Comparison of ENCODE assay signal across 34 cellular contexts in the genomic region with DNA sequence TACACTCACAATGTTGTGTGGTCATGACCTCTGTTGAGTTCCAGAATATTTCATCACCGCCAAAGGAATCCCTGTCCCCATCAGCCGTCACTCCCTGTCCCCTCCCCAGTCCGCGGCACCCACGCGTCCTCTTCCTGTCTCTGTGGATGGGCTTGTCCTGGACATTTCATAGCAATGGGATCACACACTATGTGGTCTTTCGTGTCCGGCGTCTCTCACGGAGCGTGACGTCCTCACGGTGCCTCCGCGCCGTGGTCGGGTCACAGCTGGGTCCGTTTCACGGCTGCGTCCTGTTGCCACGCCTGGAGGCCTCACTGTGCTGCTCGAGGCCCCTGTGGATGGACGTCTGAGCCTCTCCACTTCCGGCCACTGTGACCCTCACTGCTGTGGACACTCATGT. TPM values are rescaled to one million over a fixed set of nuclear protein-coding genes. Genes with fewer than 3 reads are reported as not detected.
"Had no signal": no experiment of that assay in that cellular context is flagged by ENCODE, and none has a peak within 500 bp of the region (broad histone marks: within the 10 kb centered on the region; RNA-seq: fewer than 3 reads in every experiment).

No MANE protein-coding gene starts in this region.

- H3K4me1 ChIP-seq: esophagus muscularis mucosa, prostate gland, sigmoid colon, stomach, thyroid gland, upper lobe of right lung had no signal

- H3K4me2 ChIP-seq: smooth muscle cell had no signal

- DNase-seq: activated CD4-positive, alpha-beta T cell treated with anti-CD3 and anti-CD28 coated beads for 1 hour; activated CD4-positive, alpha-beta T cell treated with anti-CD3 and anti-CD28 coated beads, Interleukin-2, amount 50 U/mL, for 1 hour; activated CD8-positive, alpha-beta T cell treated with anti-CD3 and anti-CD28 coated beads for 36 hours; activated gamma-delta T cell treated with Interleukin-2 at 50 U/mL for 16 hours; activated naive CD4-positive, alpha-beta T cell treated with anti-CD3 and anti-CD28 coated beads, Interleukin-2, amount 50 U/mL, for 16 hours; activated T-cell treated with anti-CD3 and anti-CD28 coated beads, Interleukin-2, amount 50 U/mL, for 4 hours; amniotic stem cell; central memory CD4-positive, alpha-beta T cell; endodermal cell; foreskin melanocyte; left lung; mesendoderm; ovary; retina; sigmoid colon; stimulated activated CD4-positive, alpha-beta T cell treated with anti-CD3 and anti-CD28 coated beads, Interleukin-1b, Interleukin-23, amount 100 ng/mL, for 48 hours; stimulated activated CD4-positive, alpha-beta T cell treated with anti-CD3 and anti-CD28 coated beads, Interleukin-4, amount 100 ng/mL, for 4 hours; stimulated activated CD8-positive, alpha-beta memory T cell treated with anti-CD3 and anti-CD28 coated beads, Interleukin-4, amount 100 ng/mL, for 48 hours; stomach; T-helper 9 cell; thyroid gland; upper lobe of right lung; WERI-Rb-1 had no signal

- ATAC-seq: activated CD8-positive, alpha-beta T cell treated with anti-CD3 and anti-CD28 coated beads for 36 hours; activated T-cell treated with anti-CD3 and anti-CD28 coated beads, Interleukin-2, amount 50 U/mL, for 4 hours; activated T-helper 17 cell treated with anti-CD3 and anti-CD28 coated beads, Interleukin-2, amount 50 U/mL, for 72 hours; left lung; stimulated activated memory B cell treated with anti-CD40 and anti-IgM and Interleukin-4, amounts not matched to agents 10 μg/mL and 1 μg/mL and 100 μg/mL, for 72 hours; upper lobe of right lung had no signal

- FAIRE-seq: islet of Langerhans had no signal

- H3K4me3 ChIP-seq: esophagus muscularis mucosa, left lung, lung, ovary, prostate gland, sigmoid colon, smooth muscle cell, stomach, thyroid gland, upper lobe of right lung had no signal

- H3K9me3 Mint-ChIP-seq: activated CD8-positive, alpha-beta T cell treated with anti-CD3 and anti-CD28 coated beads for 36 hours; activated T-cell treated with anti-CD3 and anti-CD28 coated beads, Interleukin-2, amount 50 U/mL, for 4 hours; activated T-helper 17 cell treated with anti-CD3 and anti-CD28 coated beads, Interleukin-2, amount 50 U/mL, for 72 hours; endodermal cell; nephron; stimulated activated memory B cell treated with anti-CD40 and anti-IgM and Interleukin-4, amounts not matched to agents 10 μg/mL and 1 μg/mL and 100 μg/mL, for 72 hours had no signal

- H3K27ac Mint-ChIP-seq: activated CD8-positive, alpha-beta T cell treated with anti-CD3 and anti-CD28 coated beads for 36 hours; activated T-helper 17 cell treated with anti-CD3 and anti-CD28 coated beads, Interleukin-2, amount 50 U/mL, for 72 hours; endodermal cell; stimulated activated memory B cell treated with anti-CD40 and anti-IgM and Interleukin-4, amounts not matched to agents 10 μg/mL and 1 μg/mL and 100 μg/mL, for 72 hours had no signal

- H3K36me3 Mint-ChIP-seq: stimulated activated memory B cell treated with anti-CD40 and anti-IgM and Interleukin-4, amounts not matched to agents 10 μg/mL and 1 μg/mL and 100 μg/mL, for 72 hours had no signal

- H3K27me3 ChIP-seq: ovary, thyroid gland had no signal

- H3K4me3 Mint-ChIP-seq: activated CD8-positive, alpha-beta T cell treated with anti-CD3 and anti-CD28 coated beads for 36 hours; activated T-cell treated with anti-CD3 and anti-CD28 coated beads, Interleukin-2, amount 50 U/mL, for 4 hours; activated T-helper 17 cell treated with anti-CD3 and anti-CD28 coated beads, Interleukin-2, amount 50 U/mL, for 72 hours; endodermal cell; nephron; stimulated activated memory B cell treated with anti-CD40 and anti-IgM and Interleukin-4, amounts not matched to agents 10 μg/mL and 1 μg/mL and 100 μg/mL, for 72 hours had no signal

- H3K4me1 Mint-ChIP-seq: endodermal cell, nephron had no signal

- H3K27ac ChIP-seq: esophagus muscularis mucosa, left lung, ovary, prostate gland, sigmoid colon, stomach, thyroid gland, upper lobe of right lung, WERI-Rb-1 had no signal

- H3K9me3 ChIP-seq: esophagus muscularis mucosa, left lung, ovary, prostate gland, sigmoid colon, stomach, thyroid gland, upper lobe of right lung had no signal

- H3K36me3 ChIP-seq: esophagus muscularis mucosa, left lung, ovary, prostate gland, sigmoid colon, stomach, thyroid gland, upper lobe of right lung, WERI-Rb-1 had no signal

RNA-seq across cellular contexts. Expression of a gene that starts 6.6 kb away (rescaled TPM):
- total RNA-seq: activated CD8-positive, alpha-beta T cell treated with anti-CD3 and anti-CD28 coated beads for 36 hours; activated T-cell treated with anti-CD3 and anti-CD28 coated beads, Interleukin-2, amount 50 U/mL, for 4 hours; myocyte; T-helper 1 cell treated with Interleukin-12 subunit alpha and Interleukin-12 subunit beta and Interleukin-4 antibody, amounts not matched to agents 30 ng/mL and 1 ng/mL, for 36 hours; thyroid gland had no signal

RNA-seq across cellular contexts. Expression of a gene that starts 6.6 kb away (rescaled TPM):
- total RNA-seq: activated CD8-positive, alpha-beta T cell treated with anti-CD3 and anti-CD28 coated beads for 36 hours; activated T-cell treated with anti-CD3 and anti-CD28 coated beads, Interleukin-2, amount 50 U/mL, for 4 hours; activated T-helper 17 cell treated with anti-CD3 and anti-CD28 coated beads, Interleukin-2, amount 50 U/mL, for 72 hours; endodermal cell; myocyte; sigmoid colon; smooth muscle cell; T-helper 1 cell treated with Interleukin-12 subunit alpha and Interleukin-12 subunit beta and Interleukin-4 antibody, amounts not matched to agents 30 ng/mL and 1 ng/mL, for 36 hours; thyroid gland; upper lobe of right lung had no signal
- polyA plus RNA-seq: ovary, sigmoid colon, smooth muscle cell had no signal

RNA-seq across cellular contexts. Expression of a gene that starts 12.5 kb away (rescaled TPM):
- total RNA-seq: activated CD8-positive, alpha-beta T cell treated with anti-CD3 and anti-CD28 coated beads for 36 hours; activated T-helper 17 cell treated with anti-CD3 and anti-CD28 coated beads, Interleukin-2, amount 50 U/mL, for 72 hours; esophagus muscularis mucosa; mononuclear cell; sigmoid colon; T-helper 1 cell treated with Interleukin-12 subunit alpha and Interleukin-12 subunit beta and Interleukin-4 antibody, amounts not matched to agents 30 ng/mL and 1 ng/mL, for 36 hours; thyroid gland had no signal

RNA-seq across cellular contexts. Expression of a gene that starts 17.9 kb away (rescaled TPM):
- total RNA-seq: activated CD8-positive, alpha-beta T cell treated with anti-CD3 and anti-CD28 coated beads for 36 hours; activated T-cell treated with anti-CD3 and anti-CD28 coated beads, Interleukin-2, amount 50 U/mL, for 4 hours; activated T-helper 17 cell treated with anti-CD3 and anti-CD28 coated beads, Interleukin-2, amount 50 U/mL, for 72 hours; endodermal cell; myocyte; smooth muscle cell; T-helper 1 cell treated with Interleukin-12 subunit alpha and Interleukin-12 subunit beta and Interleukin-4 antibody, amounts not matched to agents 30 ng/mL and 1 ng/mL, for 36 hours had no signal
- polyA plus RNA-seq: smooth muscle cell had no signal

RNA-seq across cellular contexts. Expression of a gene that starts 25.2 kb away (rescaled TPM):
- total RNA-seq: smooth muscle cell had no signal
